In genomic region chr17:75288359-75288758, GRCh38 we compare ENCODE assay signal across 8 cellular contexts. TPM values are rescaled to one million over a fixed set of nuclear protein-coding genes. Genes with fewer than 3 reads are reported as not detected.
DNase-seq lines count a peak whose midpoint lies in the region; ATAC-seq and TF ChIP-seq lines count a peak whose summit lies in the region.

No MANE protein-coding gene starts in this region.

- peak overlapping the region; percentile 75 for H3K27ac ChIP-seq in C4-2B
- H3K27ac ChIP-seq in dorsolateral prefrontal cortex = peak overlapping the region in 1 of 59 donors; percentile 72

- H3K27ac Mint-ChIP-seq in neural crest cell (ENCODE audit: unreplicated experiment) = no peak overlapping the region

- TF ChIP-seq CTCF in C4-2B (conservative IDR thresholded peaks at IDR 0.05) (no peak), dorsolateral prefrontal cortex (IDR thresholded peaks at IDR 0.05 in 54 of 56, conservative IDR thresholded peaks at IDR 0.05 in 2 of 56; ENCODE audit: low read depth in 1 of 56, partially characterized antibody in 56 of 56) (no peak), neural crest cell (conservative IDR thresholded peaks at IDR 0.05) (no peak)

- H3K27me3 ChIP-seq in MG63 (no peaks in the 10 kb centered on the region), dorsolateral prefrontal cortex (no peaks in the 10 kb centered on the region)

- no peaks in the 10 kb centered on the region for H3K9me3 ChIP-seq in MG63

- in situ Hi-C loops in G401 (cut with HindIII; ENCODE audit: low sequenced_read_pairs) = no loop called here

- ATAC-seq in HG03025 (IDR thresholded peaks at IDR 0.05; ENCODE audit: low FRiP score, unreplicated experiment) = no peak

- peaks cover 12% of the 10 kb centered on the region for H3K4me1 Mint-ChIP-seq in neural crest cell

- intact Hi-C loops in dorsolateral prefrontal cortex (cut with DNase I) = loop anchor here in 1 of 2 donors (5.0 kb wide), 1 partner anchor 34 kb away; no protein-coding TSS in a partner anchor

- H3K36me3 Mint-ChIP-seq in neural crest cell (ENCODE audit: low read depth) = no peaks in the 10 kb centered on the region

- DNase-seq in MG63 (no peak), dorsolateral prefrontal cortex (no peak), neural crest cell (ENCODE audit: low read depth, low spot score) (no peak), G401 (ENCODE audit: low spot score) (no peak), hepatic stellate cell (ENCODE audit: low spot score) (no peak)
- no peak for DNase-seq in activated effector memory CD4-positive, alpha-beta T cell treated with Interleukin-2 at 50 U/mL for 16 hours

- no peaks in the 10 kb centered on the region for H3K9me3 Mint-ChIP-seq in neural crest cell

- H3K36me3 ChIP-seq in MG63 = peaks cover 30% of the 10 kb centered on the region

- H3K4me3 Mint-ChIP-seq in neural crest cell = peak overlapping the region; percentile 94

- H3K27me3 Mint-ChIP-seq in neural crest cell (ENCODE audit: low read depth) = peaks cover 8% of the 10 kb centered on the region

- peak overlapping the region; percentile 68 for H3K4me3 ChIP-seq in MG63
- peak overlapping the region; percentile 53 to 98 (median 86) for H3K4me3 ChIP-seq in dorsolateral prefrontal cortex

RNA-seq across cellular contexts. Expression of gene SLC25A19, which starts 0.9 kb away (rescaled TPM):
- total RNA-seq in MG63 (2014; rRNA removed; shearing (Covaris generic); ENCODE audit: low replicate concordance) = 17.8 and 21.7 TPM in 2 replicates
- total RNA-seq in dorsolateral prefrontal cortex (10 to 100 TPM in 116 of 120 experiments, 1 to 10 TPM in 4; 8.5 to 25.5 (median 15.6) TPM), neural crest cell (15.7 and 18.6 TPM in 2 replicates)
- total RNA-seq in G401 (2014; rRNA removed; shearing (Covaris generic)) = 14.7 and 15.6 TPM in 2 replicates

RNA-seq across cellular contexts. Expression of gene MIF4GD, which starts 17.3 kb away (rescaled TPM):
- 4.4 and 18.2 TPM in 2 replicates for total RNA-seq in MG63 (2014; rRNA removed; shearing (Covaris generic); ENCODE audit: low replicate concordance)
- total RNA-seq in dorsolateral prefrontal cortex (10 to 100 TPM in 111 of 120 experiments, 1 to 10 TPM in 9; 7.9 to 31.1 (median 15.6) TPM), neural crest cell (13.8 and 15.9 TPM in 2 replicates)
- total RNA-seq in G401 (2014; rRNA removed; shearing (Covaris generic)) = 12.1 and 15.1 TPM in 2 replicates

RNA-seq across cellular contexts. Expression of gene MRPS7, which starts 26.7 kb away (rescaled TPM):
- total RNA-seq in MG63 (2014; rRNA removed; shearing (Covaris generic); ENCODE audit: low replicate concordance) = 78.0 and 101 TPM in 2 replicates
- total RNA-seq in dorsolateral prefrontal cortex = 10 to 100 TPM; 33.7 to 71.4 (median 51.1) TPM
- 84.7 and 86.4 TPM in 2 replicates for total RNA-seq in neural crest cell
- total RNA-seq in G401 (2014; rRNA removed; shearing (Covaris generic)) = 87.4 and 107 TPM in 2 replicates

RNA-seq across cellular contexts. Expression of gene GGA3, which starts 27.0 kb away (rescaled TPM):
- 5.8 and 9.2 TPM in 2 replicates for total RNA-seq in MG63 (2014; rRNA removed; shearing (Covaris generic); ENCODE audit: low replicate concordance)
- total RNA-seq in dorsolateral prefrontal cortex (10 to 100 TPM; 41.9 to 89.7 (median 60.2) TPM), neural crest cell (57.2 and 59.0 TPM in 2 replicates)
- total RNA-seq in G401 (2014; rRNA removed; shearing (Covaris generic)) = 16.6 and 25.4 TPM in 2 replicates
